Comparison of ENCODE assay signal across 25 cellular contexts in genomic region chr15:77605582-77605981, GRCh38. TPM values are rescaled to one million over a fixed set of nuclear protein-coding genes. Genes with fewer than 3 reads are reported as not detected.
DNase-seq lines count a peak whose midpoint lies in the region; ATAC-seq and TF ChIP-seq lines count a peak whose summit lies in the region.
"Had no signal": no experiment of that assay in that cellular context is flagged by ENCODE, and none has a peak within 500 bp of the region (broad histone marks: within the 10 kb centered on the region; RNA-seq: fewer than 3 reads in every experiment).

No MANE protein-coding gene starts in this region.

- H3K27ac Mint-ChIP-seq in GM23338 (peak overlapping the region; percentile 76; the same call in 1 of the 2 replicates), neural crest cell (ENCODE audit: unreplicated experiment) (no peak overlapping the region)
- H3K27ac Mint-ChIP-seq: CD4-positive, alpha-beta memory T cell had no signal

- H3K27ac ChIP-seq in BLaER1: peak overlapping the region; percentile 38; the same call in 1 of the 2 replicates
- H3K27ac ChIP-seq in GM23338 (ENCODE audit: low read depth): no peak overlapping the region
- H3K27ac ChIP-seq in WERI-Rb-1: peak overlapping the region; percentile 88; the same call in 1 of the 2 replicates
- no peak overlapping the region for H3K27ac ChIP-seq in PC-3 (ENCODE audit: low read length)
- H3K27ac ChIP-seq: KMS-11, PC-9, RWPE1, SJCRH30 had no signal

- CTCF ChIA-PET in PC-3 (lab: Charles Lee): no interaction called here

- H3K9me3 ChIP-seq in BLaER1 (no peaks in the 10 kb centered on the region), WERI-Rb-1 (ENCODE audit: severe bottlenecking) (no peaks in the 10 kb centered on the region), PC-3 (ENCODE audit: low read length) (no peaks in the 10 kb centered on the region)
- H3K9me3 ChIP-seq: BE2C, Caco-2, SJCRH30 had no signal

- H3K4me1 Mint-ChIP-seq in GM23338: peaks cover 41% of the 10 kb centered on the region
- peaks cover 83% of the 10 kb centered on the region for H3K4me1 Mint-ChIP-seq in neural crest cell

- TF ChIP-seq CTCF in GM23338 (conservative IDR thresholded peaks at IDR 0.05; ENCODE audit: low read depth in 2 of 2) (no peak), WERI-Rb-1 (IDR thresholded peaks at IDR 0.05; ENCODE audit: low read depth, low read length) (no peak), neural crest cell (conservative IDR thresholded peaks at IDR 0.05) (no peak), PC-3 (conservative IDR thresholded peaks at IDR 0.05; ENCODE audit: low read depth, low read length) (no peak)

- no TSS peak for BruUV-seq in PC-3 (replicated peaks; lab: Mats Ljungman, UMichigan)

- H3K79me2 ChIP-seq in GM23338 (replicated peaks; ENCODE audit: insufficient read depth): no peaks in the 10 kb centered on the region
- H3K79me2 ChIP-seq in PC-3 (ENCODE audit: low read length): no peaks in the 10 kb centered on the region

- H3K9me2 ChIP-seq in GM23338 (ENCODE audit: insufficient read depth) (no peaks in the 10 kb centered on the region), PC-3 (replicated peaks; ENCODE audit: low read length) (no peaks in the 10 kb centered on the region)

- POLR2A ChIA-PET in PC-3 (lab: Charles Lee; ENCODE audit: unreplicated experiment): no interaction called here

- peak overlapping the region; percentile 82 for H3K4me2 ChIP-seq in BLaER1
- H3K4me2 ChIP-seq in GM23338: no peak overlapping the region
- H3K4me2 ChIP-seq in PC-3 (ENCODE audit: low read length): no peak overlapping the region
- H3K4me2 ChIP-seq: KMS-11, PC-9 had no signal

- DNase-seq in GM23338 (ENCODE audit: low spot score) (no peak), WERI-Rb-1 (no peak), neural crest cell (ENCODE audit: low read depth, low spot score) (no peak), SKM-1 treated with dmso at 0.1 percent for 144 hours (lab: John Stamatoyannopoulos, UW; ENCODE audit: unreplicated experiment) (no peak), PC-3 (no peak), T-helper 2 cell (no peak)
- DNase-seq: BE2C; Caco-2; CD4-positive, alpha-beta memory T cell; DMS 273 treated with DMSO at 0.1 percent for 48 hours; DMS79 treated with DMSO at 0.1 percent for 48 hours; GOT3; NCI-H1105; NCI-H146; NCI-H2029 treated with DMSO at 0.1 percent for 48 hours; NCI-H226; NCI-H510A treated with DMSO at 0.1 percent for 48 hours; NCI-H748 treated with DMSO at 0.1 percent for 48 hours; PC-9 had no signal

- no peak overlapping the region for H3K4me3 ChIP-seq in BLaER1
- H3K4me3 ChIP-seq in GM23338: no peak overlapping the region
- no peak overlapping the region for H3K4me3 ChIP-seq in WERI-Rb-1 (ENCODE audit: low read depth, low read length)
- H3K4me3 ChIP-seq in PC-3 (ENCODE audit: low read length): no peak overlapping the region
- H3K4me3 ChIP-seq: GM12878, PC-9, SJCRH30 had no signal

- H4K20me1 ChIP-seq in BLaER1: no peaks in the 10 kb centered on the region
- no peaks in the 10 kb centered on the region for H4K20me1 ChIP-seq in GM23338 (replicated peaks; ENCODE audit: insufficient read depth)
- no peaks in the 10 kb centered on the region for H4K20me1 ChIP-seq in PC-3 (ENCODE audit: low read length)

- H3K9ac ChIP-seq in BLaER1: no peak overlapping the region
- no peak overlapping the region for H3K9ac ChIP-seq in PC-3 (ENCODE audit: low read length)
- H3K9ac ChIP-seq: KMS-11 had no signal

- ATAC-seq in GM23338 (no peak), PC-3 (no peak)
- ATAC-seq: GM12878, HCT116 had no signal

- H3K36me3 ChIP-seq in BLaER1 (no peaks in the 10 kb centered on the region), GM23338 (ENCODE audit: insufficient read depth) (no peaks in the 10 kb centered on the region), WERI-Rb-1 (no peaks in the 10 kb centered on the region), PC-3 (ENCODE audit: low read depth, low read length) (no peaks in the 10 kb centered on the region)
- H3K36me3 ChIP-seq: BE2C, SJCRH30 had no signal

- intact Hi-C loops in PC-3 (cut with micrococcal nuclease): no loop called here

- H3K36me3 Mint-ChIP-seq in GM23338 (ENCODE audit: low read depth) (no peaks in the 10 kb centered on the region), neural crest cell (ENCODE audit: low read depth) (no peaks in the 10 kb centered on the region)
- H3K36me3 Mint-ChIP-seq: CD4-positive, alpha-beta memory T cell had no signal

- peaks cover 3% of the 10 kb centered on the region; the same call in 1 of the 3 replicates for H3K9me3 Mint-ChIP-seq in GM23338
- H3K9me3 Mint-ChIP-seq in neural crest cell: no peaks in the 10 kb centered on the region

- H3K27me3 ChIP-seq in BLaER1 (no peaks in the 10 kb centered on the region), GM23338 (ENCODE audit: insufficient read depth) (no peaks in the 10 kb centered on the region), WERI-Rb-1 (ENCODE audit: insufficient read depth, low read depth, severe bottlenecking) (no peaks in the 10 kb centered on the region), PC-3 (ENCODE audit: low read length) (no peaks in the 10 kb centered on the region)
- H3K27me3 ChIP-seq: BE2C, SJCRH30 had no signal

- H3K4me1 ChIP-seq in BLaER1 (peaks cover 68% of the 10 kb centered on the region), GM23338 (ENCODE audit: insufficient read depth) (peaks cover 29% of the 10 kb centered on the region), PC-3 (ENCODE audit: insufficient read depth, low read length) (peaks cover 6% of the 10 kb centered on the region; the same call in 1 of the 2 replicates)
- H3K4me1 ChIP-seq: Caco-2 had no signal

- H3K4me3 Mint-ChIP-seq in GM23338 (no peak overlapping the region; the same call in 2 of the 3 replicates), neural crest cell (peak overlapping the region; percentile 25)

- peaks cover 23% of the 10 kb centered on the region for H3K27me3 Mint-ChIP-seq in GM23338 (ENCODE audit: insufficient read depth, low read depth, poor library complexity)
- H3K27me3 Mint-ChIP-seq in neural crest cell (ENCODE audit: low read depth): no peaks in the 10 kb centered on the region

- H2AFZ ChIP-seq in GM23338 (no peak overlapping the region), PC-3 (ENCODE audit: low read length) (no peak overlapping the region)
- H2AFZ ChIP-seq: PC-9 had no signal

- H3F3A ChIP-seq in GM23338 (replicated peaks; ENCODE audit: low read depth): 0 out of 2 replicates have a peak, but pooled peaks cover 8% of the 10 kb centered on the region
- H3F3A ChIP-seq in PC-3 (ENCODE audit: low read length, unreplicated experiment): no peaks in the 10 kb centered on the region

TF ChIP-seq in GM23338, 12 proteins besides CTCF, POLR2A, EP300 and RAD21 (continues in another document):
- no peak for TF ChIP-seq JUNB (IDR thresholded peaks at IDR 0.05; ENCODE audit: unreplicated experiment)
- TF ChIP-seq ZNF114 (CRISPR knock-in tag; IDR thresholded peaks at IDR 0.05): no peak

RNA-seq across cellular contexts. Expression of gene LINGO1, which starts 27.1 kb away (rescaled TPM):
- total RNA-seq in GM23338 (2014; rRNA removed; shearing (Covaris generic)): 52.0 and 63.1 TPM in 2 replicates
- 16.0 and 16.9 TPM in 2 replicates for polyA plus RNA-seq in GM23338 (2016; fragmentation: Nextera tagmentation; extraction: Ambion mirVana)
- 31.0 and 36.8 TPM in 2 replicates for total RNA-seq in neural crest cell
- total RNA-seq in PC-3 (2014; rRNA removed): not detected in 2 replicates
- total RNA-seq: CD4-positive, alpha-beta memory T cell; GM12878; PC-9 had no signal
- polyA plus RNA-seq: CD4-positive, alpha-beta memory T cell had no signal

Comparison
In these comparisons a context has a peak if more than half of its experiments do, and no peak if none do; other contexts are left out.
1. H3K27ac ChIP-seq: peak in BLaER1 (single experiment) and WERI-Rb-1 (single experiment); none in GM23338 (single experiment) and PC-3 (single experiment).
2. RNA of gene LINGO1, which starts 27.1 kb away (total RNA-seq): 52.0 to 63.1 TPM in GM23338 and 31.0 to 36.8 TPM in neural crest cell; not detected in PC-3; every median in the first group is over 10 times any median in the second.